ENCODE assay signal across 14 cellular contexts in genomic region chr4:53362093-53362492, GRCh38. TPM values are rescaled to one million over a fixed set of nuclear protein-coding genes. Genes with fewer than 3 reads are reported as not detected.
DNase-seq lines count a peak whose midpoint lies in the region; ATAC-seq and TF ChIP-seq lines count a peak whose summit lies in the region.
"Had no signal": no experiment of that assay in that cellular context is flagged by ENCODE, and none has a peak within 500 bp of the region (broad histone marks: within the 10 kb centered on the region; RNA-seq: fewer than 3 reads in every experiment).

No MANE protein-coding gene starts in this region.

- H3K4me2 ChIP-seq in OCI-LY7 (ENCODE audit: low read length) = peak overlapping the region; percentile 77

- no TSS peak for BruUV-seq in OCI-LY7 (replicated peaks; lab: Mats Ljungman, UMichigan)

- peaks cover 38% of the 10 kb centered on the region for H3K36me3 Mint-ChIP-seq in stimulated activated naive CD8-positive, alpha-beta T cell treated with anti-CD3 and anti-CD28 coated beads, Interleukin-15, Interleukin-2, amounts not matched to agents 100 ng/mL and 50 ng/mL, for 24 hours (ENCODE audit: low read depth)

- peak overlapping the region; percentile 98 for H3K4me3 ChIP-seq in OCI-LY7 (ENCODE audit: low read depth, low read length, poor library complexity, severe bottlenecking)
- H3K4me3 ChIP-seq in foreskin fibroblast (ENCODE audit: low read depth in 1 of 2, low read length in 2 of 2) = peak overlapping the region; percentile 16 to 96
- H3K4me3 ChIP-seq in WERI-Rb-1 (ENCODE audit: low read depth, low read length) = no peak overlapping the region
- H3K4me3 ChIP-seq in mucosa of descending colon = no peak overlapping the region
- H3K4me3 ChIP-seq: gastroesophageal sphincter, skin epidermis had no signal

- CTCF ChIA-PET in OCI-LY7 (lab: Charles Lee; ENCODE audit: unreplicated experiment) = no interaction called here

- H3K27ac Mint-ChIP-seq in stimulated activated naive CD8-positive, alpha-beta T cell treated with anti-CD3 and anti-CD28 coated beads, Interleukin-15, Interleukin-2, amounts not matched to agents 100 ng/mL and 50 ng/mL, for 24 hours = no peak overlapping the region
- H3K27ac Mint-ChIP-seq: B cell had no signal

- peaks cover 66% of the 10 kb centered on the region for H3K4me1 Mint-ChIP-seq in stimulated activated naive CD8-positive, alpha-beta T cell treated with anti-CD3 and anti-CD28 coated beads, Interleukin-15, Interleukin-2, amounts not matched to agents 100 ng/mL and 50 ng/mL, for 24 hours (ENCODE audit: low read depth)

- POLR2A ChIA-PET in OCI-LY7 (lab: Charles Lee) = interaction anchor here (1.9 kb wide), 1 partner anchor 9 kb away, joined by 5 read pairs; no protein-coding TSS in a partner anchor

- no peak overlapping the region for H3K27ac ChIP-seq in OCI-LY7 (ENCODE audit: low read depth, low read length, poor library complexity, severe bottlenecking)
- no peak overlapping the region for H3K27ac ChIP-seq in WERI-Rb-1
- H3K27ac ChIP-seq: gastroesophageal sphincter, skin epidermis had no signal

- H3K27me3 ChIP-seq in WERI-Rb-1 (ENCODE audit: insufficient read depth, low read depth, severe bottlenecking) = no peaks in the 10 kb centered on the region
- H3K27me3 ChIP-seq: gastroesophageal sphincter had no signal

- intact Hi-C loops in OCI-LY7 (cut with micrococcal nuclease; ENCODE audit: unreplicated experiment) = loop anchor here (10.0 kb wide), 2 partner anchors 343 to 647 kb away; no protein-coding TSS in a partner anchor
- intact Hi-C loops in mucosa of descending colon (cut with DNase I, micrococcal nuclease) = no loop called here

- TF ChIP-seq POLR2A in GM18505 (IDR thresholded peaks at IDR 0.05; ENCODE audit: borderline replicate concordance, extremely low read depth, insufficient read depth, insufficient read length) = no peak

- H3K9me3 ChIP-seq in OCI-LY7 (ENCODE audit: low read length) (no peaks in the 10 kb centered on the region), WERI-Rb-1 (ENCODE audit: severe bottlenecking) (no peaks in the 10 kb centered on the region), mucosa of descending colon (no peaks in the 10 kb centered on the region)
- H3K9me3 ChIP-seq: gastroesophageal sphincter had no signal

- no peak overlapping the region for H2AFZ ChIP-seq in OCI-LY7 (ENCODE audit: low read length)

- 0 out of 2 replicates have a peak, but pooled peaks cover 13% of the 10 kb centered on the region for H4K20me1 ChIP-seq in OCI-LY7 (ENCODE audit: insufficient read depth, low read length)

- H3K4me1 ChIP-seq in OCI-LY7 (ENCODE audit: insufficient read depth, low read length, poor library complexity, severe bottlenecking) (peaks cover 50% of the 10 kb centered on the region), mucosa of descending colon (ENCODE audit: low read depth) (peaks cover 23% of the 10 kb centered on the region)

- H3K27me3 Mint-ChIP-seq in stimulated activated naive CD8-positive, alpha-beta T cell treated with anti-CD3 and anti-CD28 coated beads, Interleukin-15, Interleukin-2, amounts not matched to agents 100 ng/mL and 50 ng/mL, for 24 hours = no peaks in the 10 kb centered on the region
- H3K27me3 Mint-ChIP-seq: B cell had no signal

- TF ChIP-seq CTCF in OCI-LY7 (conservative IDR thresholded peaks at IDR 0.05; ENCODE audit: low read length) (no peak), foreskin fibroblast (IDR thresholded peaks at IDR 0.05; ENCODE audit: low read depth, low read length) (no peak), WERI-Rb-1 (IDR thresholded peaks at IDR 0.05; ENCODE audit: low read depth, low read length) (no peak), mucosa of descending colon (IDR thresholded peaks at IDR 0.05) (no peak)

- no peaks in the 10 kb centered on the region for H3K9me3 Mint-ChIP-seq in stimulated activated naive CD8-positive, alpha-beta T cell treated with anti-CD3 and anti-CD28 coated beads, Interleukin-15, Interleukin-2, amounts not matched to agents 100 ng/mL and 50 ng/mL, for 24 hours
- H3K9me3 Mint-ChIP-seq: immature natural killer cell had no signal

- no peaks in the 10 kb centered on the region for H3K9me2 ChIP-seq in OCI-LY7 (ENCODE audit: insufficient read depth, low read length)

- H3K36me3 ChIP-seq in OCI-LY7 (ENCODE audit: insufficient read depth, low read length) (peaks cover 25% of the 10 kb centered on the region), WERI-Rb-1 (no peaks in the 10 kb centered on the region), mucosa of descending colon (ENCODE audit: low read depth) (no peaks in the 10 kb centered on the region)
- H3K36me3 ChIP-seq: gastroesophageal sphincter had no signal

- H3K4me3 Mint-ChIP-seq in stimulated activated naive CD8-positive, alpha-beta T cell treated with anti-CD3 and anti-CD28 coated beads, Interleukin-15, Interleukin-2, amounts not matched to agents 100 ng/mL and 50 ng/mL, for 24 hours = peak overlapping the region; percentile 71

- DNase-seq in stimulated activated naive CD8-positive, alpha-beta T cell treated with anti-CD3 and anti-CD28 coated beads, Interleukin-15, Interleukin-2, amounts not matched to agents 100 U/mL and 50 U/mL, for 24 hours = no peak
- no peak for DNase-seq in OCI-LY7 (ENCODE audit: low spot score)
- no peak for DNase-seq in foreskin fibroblast
- DNase-seq in WERI-Rb-1 = no peak
- DNase-seq in mucosa of descending colon = no peak
- DNase-seq: activated CD8-positive, alpha-beta memory T cell treated with anti-CD3 and anti-CD28 coated beads for 24 hours; immature natural killer cell; SHP77 had no signal

- H3K79me2 ChIP-seq in OCI-LY7 (ENCODE audit: insufficient read depth, low read depth, low read length) = peaks cover 87% of the 10 kb centered on the region

- no peak for ATAC-seq in stimulated activated naive CD8-positive, alpha-beta T cell treated with anti-CD3 and anti-CD28 coated beads, Interleukin-15, Interleukin-2, amounts not matched to agents 100 U/mL and 50 U/mL, for 24 hours
- ATAC-seq in GM18505 (IDR thresholded peaks at IDR 0.05; ENCODE audit: unreplicated experiment) (no peak), HG03565 (IDR thresholded peaks at IDR 0.05; ENCODE audit: unreplicated experiment) (no peak), mucosa of descending colon (no peak)
- ATAC-seq: gastroesophageal sphincter had no signal

RNA-seq across cellular contexts. Expression of gene SCFD2, which starts 3.8 kb away (rescaled TPM):
- total RNA-seq in OCI-LY7 (2014; rRNA removed; shearing (Covaris generic)) = 52.0 and 52.9 TPM in 2 replicates
- 26.2 and 27.2 TPM in 2 replicates for total RNA-seq in OCI-LY7 (2022)
- total RNA-seq in mucosa of descending colon = 10 to 100 TPM; 11.7 to 17.2 (median 16.0) TPM

RNA-seq across cellular contexts. Expression of gene FIP1L1, which starts 15.3 kb away (rescaled TPM):
- 73.2 and 83.1 TPM in 2 replicates for total RNA-seq in OCI-LY7 (2014; rRNA removed; shearing (Covaris generic))
- total RNA-seq in OCI-LY7 (2022) = 85.7 and 86.9 TPM in 2 replicates
- 10 to 100 TPM; 38.9 to 46.1 (median 39.9) TPM for total RNA-seq in mucosa of descending colon

Comparison
In these comparisons a context has a peak if more than half of its experiments do, and no peak if none do; other contexts are left out.
1. H3K4me3 ChIP-seq: peak in OCI-LY7 (single experiment) and foreskin fibroblast (2 of 2); none in WERI-Rb-1 (single experiment) and mucosa of descending colon (single experiment).